8 cellular contexts compared by ENCODE assay signal in the genomic region with DNA sequence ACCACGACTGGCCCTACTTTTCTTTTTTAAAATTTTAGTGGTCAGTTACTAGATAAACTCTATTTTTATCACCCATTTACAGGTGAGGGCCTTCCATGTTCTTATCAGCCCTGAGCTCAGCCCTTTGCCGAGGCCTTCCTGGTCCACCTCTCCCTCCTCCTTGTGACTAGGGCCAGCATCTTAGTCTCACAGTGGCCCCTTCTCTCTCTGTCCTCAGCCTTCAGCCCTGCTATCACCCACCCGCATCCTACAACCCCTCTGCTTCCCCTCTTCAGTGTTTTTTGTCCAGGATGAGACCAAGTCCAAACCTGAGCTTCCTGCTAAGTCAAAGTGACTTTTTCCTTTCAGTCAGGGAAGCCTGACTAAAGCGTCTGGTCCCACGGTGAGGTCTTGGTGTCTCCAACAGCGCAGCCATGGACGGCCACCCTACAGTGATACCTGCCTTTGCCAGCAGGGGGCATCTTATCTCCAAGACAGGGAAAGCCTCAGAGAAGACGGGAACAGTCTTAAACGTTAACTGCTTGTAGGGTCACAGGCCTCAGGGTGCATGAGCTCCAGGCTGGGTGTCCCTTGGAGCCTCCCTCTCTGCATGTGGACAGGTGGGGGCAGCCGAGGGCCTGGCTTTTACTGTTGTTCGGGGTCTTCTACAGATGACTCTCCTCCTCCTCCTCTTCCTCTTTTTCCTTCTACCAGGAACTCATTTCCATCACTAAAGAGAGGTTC. TPM values are rescaled to one million over a fixed set of nuclear protein-coding genes. Genes with fewer than 3 reads are reported as not detected.
DNase-seq lines count a peak whose midpoint lies in the region; ATAC-seq and TF ChIP-seq lines count a peak whose summit lies in the region.

No MANE protein-coding gene starts in this region.

- H3K36me3 ChIP-seq in CD4-positive, alpha-beta memory T cell (ENCODE audit: insufficient read depth, low read length): no peaks in the 10 kb centered on the region
- H3K36me3 ChIP-seq in suprapubic skin: no peaks in the 10 kb centered on the region

- intact Hi-C loops in CD4-positive, alpha-beta memory T cell (cut with micrococcal nuclease): loop anchor here (1.0 to 2.0 kb wide), 2 partner anchors 463 to 587 kb away; a partner anchor contains a TSS

- H3K4me1 Mint-ChIP-seq in CD4-positive, alpha-beta memory T cell: peaks cover 22 to 42% (median 29%) of the 10 kb centered on the region in 4 donors
- peaks cover 10 to 11% of the 10 kb centered on the region in 2 donors for H3K4me1 Mint-ChIP-seq in natural killer cell treated with Interleukin-12 subunit alpha and Interleukin-12 subunit beta and Interleukin-15 and Interleukin-18, amount 100 ng/mL, for 72 hours (ENCODE audit: low read depth in 2 of 2)

- no peak for TF ChIP-seq POLR2A in erythroblast (IDR thresholded peaks at IDR 0.05; ENCODE audit: low read length)
- TF ChIP-seq POLR2A in suprapubic skin (IDR thresholded peaks at IDR 0.05): no peak

- TF ChIP-seq CTCF in suprapubic skin (IDR thresholded peaks at IDR 0.05): peak; percentile 36 to 50

- no peaks in the 10 kb centered on the region for H3K27me3 ChIP-seq in CD4-positive, alpha-beta memory T cell (ENCODE audit: insufficient read depth, low read length)
- H3K27me3 ChIP-seq in suprapubic skin: no peaks in the 10 kb centered on the region

- no peak overlapping the region for H3K4me3 ChIP-seq in CD4-positive, alpha-beta memory T cell (ENCODE audit: low read length in 2 of 2)
- no peak overlapping the region for H3K4me3 ChIP-seq in suprapubic skin

- ATAC-seq in GM21717 (IDR thresholded peaks at IDR 0.05; ENCODE audit: unreplicated experiment): peak; percentile 66
- ATAC-seq in natural killer cell treated with Interleukin-12 subunit alpha and Interleukin-12 subunit beta and Interleukin-15 and Interleukin-18, amount 100 ng/mL, for 72 hours: peak; percentile 69 to 74

- WGBS in suprapubic skin: 32% methylated on average over 11 of the region's 11 CpGs

- POLR2A ChIA-PET in CD4-positive, alpha-beta memory T cell (lab: Charles Lee; ENCODE audit: partially characterized antibody): interaction anchor here (1.1 to 2.2 kb wide), 4 partner anchors 18 to 101 kb away, joined by 3 to 9 read pairs (median 8); no protein-coding TSS in a partner anchor

- H3K4me3 Mint-ChIP-seq in CD4-positive, alpha-beta memory T cell: peak overlapping the region in 5 of 8 donors; percentile 1 to 84 (median 57)
- no peak overlapping the region for H3K4me3 Mint-ChIP-seq in natural killer cell treated with Interleukin-12 subunit alpha and Interleukin-12 subunit beta and Interleukin-15 and Interleukin-18, amount 100 ng/mL, for 72 hours

- no peaks in the 10 kb centered on the region for H3K9me3 ChIP-seq in CD4-positive, alpha-beta memory T cell (ENCODE audit: control insufficient read depth in 1 of 2, low read length in 2 of 2)
- H3K9me3 ChIP-seq in suprapubic skin: no peaks in the 10 kb centered on the region

- TF ChIP-seq EP300 in suprapubic skin (IDR thresholded peaks at IDR 0.05): no peak

- peak overlapping the region in 6 of 7 donors; percentile 10 to 91 (median 74) for H3K27ac Mint-ChIP-seq in CD4-positive, alpha-beta memory T cell
- no peak overlapping the region for H3K27ac Mint-ChIP-seq in natural killer cell treated with Interleukin-12 subunit alpha and Interleukin-12 subunit beta and Interleukin-15 and Interleukin-18, amount 100 ng/mL, for 72 hours

- H3K27ac ChIP-seq in CD4-positive, alpha-beta memory T cell (ENCODE audit: low read depth, low read length): no peak overlapping the region
- H3K27ac ChIP-seq in suprapubic skin: no peak overlapping the region

- CTCF ChIA-PET in CD4-positive, alpha-beta memory T cell (lab: Charles Lee; ENCODE audit: partially characterized antibody): interaction anchor here (0.9 to 2.3 kb wide), 8 partner anchors 11 to 462 kb away, joined by 3 to 14 read pairs (median 6); no protein-coding TSS in a partner anchor

- peaks cover 34% of the 10 kb centered on the region for H3K4me1 ChIP-seq in CD4-positive, alpha-beta memory T cell (ENCODE audit: insufficient read depth, low read length)
- H3K4me1 ChIP-seq in suprapubic skin: no peaks in the 10 kb centered on the region

- DNase-seq in CD4-positive, alpha-beta memory T cell: peak; percentile 56 to 64 (median 59)
- DNase-seq in NCI-H69 (lab: John Stamatoyannopoulos, UW) (peak; percentile 38), erythroblast (lab: John Stamatoyannopoulos, UW) (peak; percentile 69 to 77), suprapubic skin (ENCODE audit: low spot score in 2 of 2) (no peak), occipital lobe (lab: John Stamatoyannopoulos, UW) (no peak)
- peak; percentile 90 for DNase-seq in activated CD8-positive, alpha-beta memory T cell treated with anti-CD3 and anti-CD28 coated beads for 24 hours
- DNase-seq in natural killer cell treated with Interleukin-12 subunit alpha and Interleukin-12 subunit beta and Interleukin-15 and Interleukin-18, amount 100 ng/mL, for 72 hours (ENCODE audit: low spot score): peak; percentile 75

- H3K9me3 Mint-ChIP-seq in CD4-positive, alpha-beta memory T cell: peaks cover 0 to 2% (median 0%) of the 10 kb centered on the region in 8 donors
- no peaks in the 10 kb centered on the region for H3K9me3 Mint-ChIP-seq in natural killer cell treated with Interleukin-12 subunit alpha and Interleukin-12 subunit beta and Interleukin-15 and Interleukin-18, amount 100 ng/mL, for 72 hours

- H3K36me3 Mint-ChIP-seq in CD4-positive, alpha-beta memory T cell: no peaks in the 10 kb centered on the region
- H3K36me3 Mint-ChIP-seq in natural killer cell treated with Interleukin-12 subunit alpha and Interleukin-12 subunit beta and Interleukin-15 and Interleukin-18, amount 100 ng/mL, for 72 hours: no peaks in the 10 kb centered on the region

- H3K27me3 Mint-ChIP-seq in CD4-positive, alpha-beta memory T cell: no peaks in the 10 kb centered on the region
- H3K27me3 Mint-ChIP-seq in natural killer cell treated with Interleukin-12 subunit alpha and Interleukin-12 subunit beta and Interleukin-15 and Interleukin-18, amount 100 ng/mL, for 72 hours: peaks cover 7 to 17% of the 10 kb centered on the region in 2 donors

RNA-seq across cellular contexts. Expression of a gene that starts 11.7 kb away (rescaled TPM):
- not detected for total RNA-seq in CD4-positive, alpha-beta memory T cell
- not detected for polyA plus RNA-seq in CD4-positive, alpha-beta memory T cell
- total RNA-seq in natural killer cell treated with Interleukin-12 subunit alpha and Interleukin-12 subunit beta and Interleukin-15 and Interleukin-18, amount 100 ng/mL, for 72 hours: not detected
- not detected for total RNA-seq in suprapubic skin
- not detected for total RNA-seq in occipital lobe

RNA-seq across cellular contexts. Expression of a gene that starts 22.2 kb away (rescaled TPM):
- 10 to 100 TPM; 17.4 to 17.7 TPM for total RNA-seq in CD4-positive, alpha-beta memory T cell
- polyA plus RNA-seq in CD4-positive, alpha-beta memory T cell: 10 to 100 TPM in 1 of 2 donors, 1 to 10 TPM in 1; 4.8 to 10.7 TPM
- 1 to 10 TPM; 3.4 to 3.8 TPM for total RNA-seq in natural killer cell treated with Interleukin-12 subunit alpha and Interleukin-12 subunit beta and Interleukin-15 and Interleukin-18, amount 100 ng/mL, for 72 hours
- total RNA-seq in suprapubic skin (10 to 100 TPM in 1 of 4 donors, 1 to 10 TPM in 3; 4.8 to 13.3 (median 5.7) TPM), occipital lobe (12.6 TPM)

RNA-seq across cellular contexts. Expression of a gene that starts 27.3 kb away (rescaled TPM):
- total RNA-seq in CD4-positive, alpha-beta memory T cell: 1 to 10 TPM; 3.5 to 4.3 TPM
- 1 to 10 TPM in 1 of 2 donors, under 1 TPM in 1; 1.00 to 2.2 TPM for polyA plus RNA-seq in CD4-positive, alpha-beta memory T cell
- under 1 TPM; 0.55 to 0.78 TPM for total RNA-seq in natural killer cell treated with Interleukin-12 subunit alpha and Interleukin-12 subunit beta and Interleukin-15 and Interleukin-18, amount 100 ng/mL, for 72 hours
- total RNA-seq in suprapubic skin (1 to 10 TPM in 1 of 4 donors, under 1 TPM in 2, not detected in 1; 0.26 to 1.0 (median 0.62) TPM), occipital lobe (0.16 TPM)

RNA-seq across cellular contexts. Expression of a gene that starts 30.1 kb away (rescaled TPM):
- not detected for total RNA-seq in CD4-positive, alpha-beta memory T cell
- polyA plus RNA-seq in CD4-positive, alpha-beta memory T cell: not detected
- not detected for total RNA-seq in natural killer cell treated with Interleukin-12 subunit alpha and Interleukin-12 subunit beta and Interleukin-15 and Interleukin-18, amount 100 ng/mL, for 72 hours
- total RNA-seq in suprapubic skin: not detected
- total RNA-seq in occipital lobe: not detected

RNA-seq across cellular contexts. Expression of a gene that starts 39.6 kb away (rescaled TPM):
- total RNA-seq in CD4-positive, alpha-beta memory T cell: not detected
- not detected for polyA plus RNA-seq in CD4-positive, alpha-beta memory T cell
- total RNA-seq in natural killer cell treated with Interleukin-12 subunit alpha and Interleukin-12 subunit beta and Interleukin-15 and Interleukin-18, amount 100 ng/mL, for 72 hours: not detected
- total RNA-seq in suprapubic skin (not detected), occipital lobe (not detected)

Comparison
In these comparisons a context has a peak if more than half of its experiments do, and no peak if none do; other contexts are left out.
1. DNase-seq: peak in CD4-positive, alpha-beta memory T cell (5 of 5), NCI-H69 (single experiment), activated CD8-positive, alpha-beta memory T cell treated with anti-CD3 and anti-CD28 coated beads for 24 hours (single experiment), erythroblast (2 of 2) and natural killer cell treated with Interleukin-12 subunit alpha and Interleukin-12 subunit beta and Interleukin-15 and Interleukin-18, amount 100 ng/mL, for 72 hours (single experiment); none in suprapubic skin (0 of 2) and occipital lobe (single experiment).
2. H3K27ac Mint-ChIP-seq: peak in CD4-positive, alpha-beta memory T cell (6 of 7); none in natural killer cell treated with Interleukin-12 subunit alpha and Interleukin-12 subunit beta and Interleukin-15 and Interleukin-18, amount 100 ng/mL, for 72 hours (0 of 2).